In the genomic region with DNA sequence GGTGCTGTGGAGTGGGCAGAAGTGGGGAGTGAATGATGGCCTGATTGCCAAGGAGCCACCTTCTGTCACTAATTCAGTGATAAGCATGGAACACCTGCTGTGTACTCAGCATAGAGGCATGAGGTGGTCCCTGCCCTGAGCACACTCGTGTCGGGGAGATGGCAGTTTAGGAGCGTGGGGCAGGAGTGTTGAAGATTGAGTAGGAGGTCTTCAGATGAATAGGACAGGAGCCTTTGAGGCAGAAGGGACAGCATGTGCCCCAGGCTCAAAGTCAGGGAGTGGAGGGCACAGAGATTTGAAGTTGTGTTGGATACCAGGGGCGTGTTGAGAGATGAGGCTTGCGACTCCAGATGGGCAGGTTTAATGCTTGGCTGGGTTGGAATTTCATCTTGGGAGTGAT, we compare ENCODE assay signal across 2 cellular contexts.
TF ChIP-seq lines count a peak whose summit lies in the region.

No MANE protein-coding gene starts in this region.

TF ChIP-seq in IMR-90, 13 proteins besides CTCF, POLR2A, EP300 and RAD21:
- TF ChIP-seq MAFK (IDR thresholded peaks at IDR 0.05; ENCODE audit: low read depth, low read length), result no peak
- TF ChIP-seq CHD1 (IDR thresholded peaks at IDR 0.05; ENCODE audit: low read depth, low read length), result no peak
- no peak for TF ChIP-seq CEBPB (IDR thresholded peaks at IDR 0.05; ENCODE audit: low read depth, low read length)
- TF ChIP-seq RFX5 (IDR thresholded peaks at IDR 0.05; ENCODE audit: low read depth, low read length), result no peak
- TF ChIP-seq MXI1 (IDR thresholded peaks at IDR 0.05; ENCODE audit: borderline replicate concordance, low read depth, low read length), result no peak
- TF ChIP-seq NFE2L2 (IDR thresholded peaks at IDR 0.05; ENCODE audit: low read depth, low read length), result no peak
- TF ChIP-seq BHLHE40 (IDR thresholded peaks at IDR 0.05; ENCODE audit: low read depth, low read length), result no peak
- TF ChIP-seq RCOR1 (IDR thresholded peaks at IDR 0.05; ENCODE audit: insufficient replicate concordance, low read length), result no peak
- TF ChIP-seq, protein P1, sequence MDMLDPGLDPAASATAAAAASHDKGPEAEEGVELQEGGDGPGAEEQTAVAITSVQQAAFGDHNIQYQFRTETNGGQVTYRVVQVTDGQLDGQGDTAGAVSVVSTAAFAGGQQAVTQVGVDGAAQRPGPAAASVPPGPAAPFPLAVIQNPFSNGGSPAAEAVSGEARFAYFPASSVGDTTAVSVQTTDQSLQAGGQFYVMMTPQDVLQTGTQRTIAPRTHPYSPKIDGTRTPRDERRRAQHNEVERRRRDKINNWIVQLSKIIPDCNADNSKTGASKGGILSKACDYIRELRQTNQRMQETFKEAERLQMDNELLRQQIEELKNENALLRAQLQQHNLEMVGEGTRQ (IDR thresholded peaks at IDR 0.05; ENCODE audit: low read depth, low read length), result no peak
- TF ChIP-seq, protein P2, sequence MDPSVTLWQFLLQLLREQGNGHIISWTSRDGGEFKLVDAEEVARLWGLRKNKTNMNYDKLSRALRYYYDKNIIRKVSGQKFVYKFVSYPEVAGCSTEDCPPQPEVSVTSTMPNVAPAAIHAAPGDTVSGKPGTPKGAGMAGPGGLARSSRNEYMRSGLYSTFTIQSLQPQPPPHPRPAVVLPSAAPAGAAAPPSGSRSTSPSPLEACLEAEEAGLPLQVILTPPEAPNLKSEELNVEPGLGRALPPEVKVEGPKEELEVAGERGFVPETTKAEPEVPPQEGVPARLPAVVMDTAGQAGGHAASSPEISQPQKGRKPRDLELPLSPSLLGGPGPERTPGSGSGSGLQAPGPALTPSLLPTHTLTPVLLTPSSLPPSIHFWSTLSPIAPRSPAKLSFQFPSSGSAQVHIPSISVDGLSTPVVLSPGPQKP (IDR thresholded peaks at IDR 0.05; ENCODE audit: borderline replicate concordance, low read depth, low read length), result no peak

TF ChIP-seq in endothelial cell of umbilical vein, 7 proteins besides CTCF, POLR2A, EP300 and RAD21:
- TF ChIP-seq FOS (IDR thresholded peaks at IDR 0.05; ENCODE audit: borderline replicate concordance, insufficient read depth, low read length) (no peak), JUN (IDR thresholded peaks at IDR 0.05; ENCODE audit: borderline replicate concordance, insufficient read depth, insufficient read length, low read depth) (no peak), POLR2AphosphoS5 (IDR thresholded peaks at IDR 0.05; ENCODE audit: insufficient read depth, low read depth, low read length) (no peak), GATA2 (IDR thresholded peaks at IDR 0.05; ENCODE audit: insufficient read depth, insufficient read length, low read depth, low read length) (no peak)
